19 cellular contexts compared by ENCODE assay signal in genomic region chr3:157093096-157093495, GRCh38.
A peak's percentile ranks its signal among the peaks of the same experiment; 100 is the strongest.
DNase-seq lines count a peak whose midpoint lies in the region; ATAC-seq and TF ChIP-seq lines count a peak whose summit lies in the region.
"Had no signal": no experiment of that assay in that cellular context is flagged by ENCODE, and none has a peak within 500 bp of the region (broad histone marks: within the 10 kb centered on the region; RNA-seq: fewer than 3 reads in every experiment).

No MANE protein-coding gene starts in this region.

- CTCF ChIA-PET in activated CD8-positive, alpha-beta T cell treated with anti-CD3 and anti-CD28 coated beads, Interleukin-2, amount 10 ng/mL, durations not matched to agents 7 days and 5 days (lab: Charles Lee): interaction anchor here (1.1 to 7.7 kb wide), 4 partner anchors 10 to 420 kb away, joined by 4 to 78 read pairs (median 24); no protein-coding TSS in a partner anchor
- CTCF ChIA-PET in activated CD8-positive, alpha-beta T cell treated with anti-CD3 and anti-CD28 coated beads for 36 hours (lab: Charles Lee): interaction anchor here (1.5 to 5.3 kb wide), 5 partner anchors 11 to 44 kb away, joined by 3 to 29 read pairs (median 15); no protein-coding TSS in a partner anchor
- CTCF ChIA-PET in GM10248 (lab: Yijun Ruan, JAX): interaction anchor here (60.7 kb wide), 1 partner anchor 25 kb away, joined by 1428 read pairs; no protein-coding TSS in a partner anchor

- DNase-seq in activated CD8-positive, alpha-beta T cell treated with anti-CD3 and anti-CD28 coated beads, Interleukin-2, amount 10 ng/mL, durations not matched to agents 7 days and 5 days: no peak
- DNase-seq in activated CD8-positive, alpha-beta T cell treated with anti-CD3 and anti-CD28 coated beads for 36 hours: no peak
- DNase-seq in GM10248 (ENCODE audit: extremely low spot score): peak; percentile 31
- DNase-seq in RPMI8226: peak; percentile 93
- DNase-seq in erythroblast (lab: John Stamatoyannopoulos, UW): no peak
- no peak for DNase-seq in NCI-H1930 (lab: John Stamatoyannopoulos, UW)
- DNase-seq: activated gamma-delta T cell; foreskin keratinocyte; naive thymus-derived CD4-positive, alpha-beta T cell; NCI-H526 treated with DMSO at 0.1 percent for 48 hours; posterior cingulate gyrus; spleen; stimulated activated naive CD4-positive, alpha-beta T cell; upper lobe of right lung had no signal

- intact Hi-C loops in activated CD8-positive, alpha-beta T cell treated with anti-CD3 and anti-CD28 coated beads for 36 hours (cut with micrococcal nuclease): no loop called here

- POLR2A ChIA-PET in activated CD8-positive, alpha-beta T cell treated with anti-CD3 and anti-CD28 coated beads, Interleukin-2, amount 10 ng/mL, durations not matched to agents 7 days and 5 days (lab: Charles Lee): interaction anchor here (1.1 to 1.5 kb wide), 2 partner anchors 67 to 82 kb away, joined by 3 to 4 read pairs; partner anchors contain the start of gene CCNL1
- POLR2A ChIA-PET in activated CD8-positive, alpha-beta T cell treated with anti-CD3 and anti-CD28 coated beads for 36 hours (lab: Charles Lee): interaction anchor here (1.2 to 4.2 kb wide), 2 partner anchors 35 to 67 kb away, joined by 5 to 14 read pairs; partner anchors contain the start of gene CCNL1
- POLR2A ChIA-PET in GM10248 (lab: Yijun Ruan, JAX): interaction anchor here (0.6 to 1.3 kb wide), 2 partner anchors 11 to 275 kb away, joined by 3 to 4 read pairs; no protein-coding TSS in a partner anchor

- ATAC-seq in activated CD8-positive, alpha-beta T cell treated with anti-CD3 and anti-CD28 coated beads, Interleukin-2, amount 10 ng/mL, durations not matched to agents 7 days and 5 days: no peak
- ATAC-seq in activated CD8-positive, alpha-beta T cell treated with anti-CD3 and anti-CD28 coated beads for 36 hours: no peak
- ATAC-seq in GM21529 (IDR thresholded peaks at IDR 0.05; ENCODE audit: unreplicated experiment) (peak; percentile 15), GM21390 (IDR thresholded peaks at IDR 0.05; ENCODE audit: unreplicated experiment) (no peak)
- ATAC-seq: foreskin keratinocyte; naive thymus-derived CD4-positive, alpha-beta T cell; Panc1; upper lobe of right lung had no signal

- peak overlapping the region; percentile 5 for H3K27ac Mint-ChIP-seq in activated CD8-positive, alpha-beta T cell treated with anti-CD3 and anti-CD28 coated beads, Interleukin-2, amount 10 ng/mL, durations not matched to agents 7 days and 5 days
- H3K27ac Mint-ChIP-seq in activated CD8-positive, alpha-beta T cell treated with anti-CD3 and anti-CD28 coated beads for 36 hours: no peak overlapping the region
- H3K27ac Mint-ChIP-seq: CD14-positive monocyte had no signal

- no peaks in the 10 kb centered on the region for H3K9me3 Mint-ChIP-seq in activated CD8-positive, alpha-beta T cell treated with anti-CD3 and anti-CD28 coated beads, Interleukin-2, amount 10 ng/mL, durations not matched to agents 7 days and 5 days (ENCODE audit: insufficient read depth)
- H3K9me3 Mint-ChIP-seq in activated CD8-positive, alpha-beta T cell treated with anti-CD3 and anti-CD28 coated beads for 36 hours: no peaks in the 10 kb centered on the region
- H3K9me3 Mint-ChIP-seq: IgD-negative memory B cell had no signal

- TF ChIP-seq CTCF in activated CD8-positive, alpha-beta T cell treated with anti-CD3 and anti-CD28 coated beads for 36 hours (IDR thresholded peaks at IDR 0.05): no peak
- TF ChIP-seq CTCF in GM10248 (IDR thresholded peaks at IDR 0.05; ENCODE audit: control extremely low read depth, extremely low read depth, low read depth, missing control alignments): no peak

- H3K27me3 Mint-ChIP-seq in activated CD8-positive, alpha-beta T cell treated with anti-CD3 and anti-CD28 coated beads, Interleukin-2, amount 10 ng/mL, durations not matched to agents 7 days and 5 days (ENCODE audit: low read depth): no peaks in the 10 kb centered on the region
- no peaks in the 10 kb centered on the region for H3K27me3 Mint-ChIP-seq in activated CD8-positive, alpha-beta T cell treated with anti-CD3 and anti-CD28 coated beads for 36 hours
- H3K27me3 Mint-ChIP-seq: IgD-negative memory B cell had no signal

- no peak for TF ChIP-seq POLR2A in erythroblast (IDR thresholded peaks at IDR 0.05; ENCODE audit: low read length)

- H3K36me3 Mint-ChIP-seq in activated CD8-positive, alpha-beta T cell treated with anti-CD3 and anti-CD28 coated beads, Interleukin-2, amount 10 ng/mL, durations not matched to agents 7 days and 5 days (ENCODE audit: low read depth): no peaks in the 10 kb centered on the region
- H3K36me3 Mint-ChIP-seq in activated CD8-positive, alpha-beta T cell treated with anti-CD3 and anti-CD28 coated beads for 36 hours (ENCODE audit: low read depth): peaks cover 5% of the 10 kb centered on the region
- H3K36me3 Mint-ChIP-seq: CD14-positive monocyte had no signal

- H3K4me1 Mint-ChIP-seq in activated CD8-positive, alpha-beta T cell treated with anti-CD3 and anti-CD28 coated beads, Interleukin-2, amount 10 ng/mL, durations not matched to agents 7 days and 5 days (ENCODE audit: low read depth): peaks cover 32% of the 10 kb centered on the region
- peaks cover 43% of the 10 kb centered on the region for H3K4me1 Mint-ChIP-seq in activated CD8-positive, alpha-beta T cell treated with anti-CD3 and anti-CD28 coated beads for 36 hours (ENCODE audit: low read depth)

- no peak overlapping the region for H3K4me3 Mint-ChIP-seq in activated CD8-positive, alpha-beta T cell treated with anti-CD3 and anti-CD28 coated beads, Interleukin-2, amount 10 ng/mL, durations not matched to agents 7 days and 5 days
- no peak overlapping the region for H3K4me3 Mint-ChIP-seq in activated CD8-positive, alpha-beta T cell treated with anti-CD3 and anti-CD28 coated beads for 36 hours
- H3K4me3 Mint-ChIP-seq: CD14-positive monocyte; IgD-negative memory B cell; naive thymus-derived CD4-positive, alpha-beta T cell had no signal

Comparison
In these comparisons a context has a peak if more than half of its experiments do, and no peak if none do; other contexts are left out.
1. DNase-seq: peak in GM10248 (single experiment) and RPMI8226 (single experiment); none in activated CD8-positive, alpha-beta T cell treated with anti-CD3 and anti-CD28 coated beads, Interleukin-2, amount 10 ng/mL, durations not matched to agents 7 days and 5 days (single experiment), activated CD8-positive, alpha-beta T cell treated with anti-CD3 and anti-CD28 coated beads for 36 hours (single experiment), erythroblast (0 of 2) and NCI-H1930 (0 of 2).